1 cellular context compared by ENCODE assay signal in the genomic region with DNA sequence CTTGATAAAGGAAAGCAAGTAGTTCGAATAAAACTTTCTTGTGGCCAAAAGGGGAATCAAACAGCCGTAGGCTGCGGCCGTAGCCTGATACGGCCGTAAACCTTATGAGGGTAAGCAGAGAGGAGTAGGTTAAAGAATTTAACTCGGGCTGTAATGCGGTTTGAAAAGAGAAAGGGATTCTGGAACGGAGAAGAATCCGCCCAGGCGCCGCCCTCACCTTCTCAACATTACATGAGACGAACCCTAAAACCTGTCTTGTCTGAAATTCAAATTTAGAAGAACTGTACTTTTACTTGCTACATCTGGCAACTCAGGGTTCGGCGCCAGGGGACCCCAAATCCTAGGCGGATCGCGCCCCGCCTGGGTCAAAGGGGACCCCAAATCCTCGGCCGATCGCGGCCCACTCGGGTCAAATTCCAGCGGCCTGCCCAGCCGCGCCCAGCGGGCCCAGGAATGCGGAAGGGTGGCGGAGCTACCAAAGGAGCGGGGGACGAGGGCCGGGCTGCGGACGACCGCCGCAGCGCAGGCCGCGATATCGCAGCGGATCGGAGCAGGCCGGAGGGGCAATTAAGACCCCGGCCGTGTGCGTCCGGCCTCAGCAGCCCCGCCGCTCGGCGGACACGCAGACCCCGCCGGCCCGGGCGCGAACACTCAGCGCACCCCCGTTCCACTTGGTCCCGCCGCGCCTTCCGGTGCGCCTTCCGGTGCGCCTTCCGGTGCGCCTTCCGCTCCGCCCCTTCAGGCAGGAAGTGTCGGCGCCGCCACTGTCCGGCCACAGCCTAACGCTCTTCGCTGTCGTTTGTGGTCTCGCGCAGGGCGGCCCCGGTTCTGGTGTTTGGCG.
TF ChIP-seq lines count a peak whose summit lies in the region.

A gene (plus strand): TSS at position 741 of the 841 bp plus-strand sequence. CDS start 10,766 bp downstream, outside the sequence.

TF ChIP-seq in WTC11, 78 proteins besides CTCF, POLR2A, EP300 and RAD21 (continued from another document):
- TF ChIP-seq, protein P1, sequence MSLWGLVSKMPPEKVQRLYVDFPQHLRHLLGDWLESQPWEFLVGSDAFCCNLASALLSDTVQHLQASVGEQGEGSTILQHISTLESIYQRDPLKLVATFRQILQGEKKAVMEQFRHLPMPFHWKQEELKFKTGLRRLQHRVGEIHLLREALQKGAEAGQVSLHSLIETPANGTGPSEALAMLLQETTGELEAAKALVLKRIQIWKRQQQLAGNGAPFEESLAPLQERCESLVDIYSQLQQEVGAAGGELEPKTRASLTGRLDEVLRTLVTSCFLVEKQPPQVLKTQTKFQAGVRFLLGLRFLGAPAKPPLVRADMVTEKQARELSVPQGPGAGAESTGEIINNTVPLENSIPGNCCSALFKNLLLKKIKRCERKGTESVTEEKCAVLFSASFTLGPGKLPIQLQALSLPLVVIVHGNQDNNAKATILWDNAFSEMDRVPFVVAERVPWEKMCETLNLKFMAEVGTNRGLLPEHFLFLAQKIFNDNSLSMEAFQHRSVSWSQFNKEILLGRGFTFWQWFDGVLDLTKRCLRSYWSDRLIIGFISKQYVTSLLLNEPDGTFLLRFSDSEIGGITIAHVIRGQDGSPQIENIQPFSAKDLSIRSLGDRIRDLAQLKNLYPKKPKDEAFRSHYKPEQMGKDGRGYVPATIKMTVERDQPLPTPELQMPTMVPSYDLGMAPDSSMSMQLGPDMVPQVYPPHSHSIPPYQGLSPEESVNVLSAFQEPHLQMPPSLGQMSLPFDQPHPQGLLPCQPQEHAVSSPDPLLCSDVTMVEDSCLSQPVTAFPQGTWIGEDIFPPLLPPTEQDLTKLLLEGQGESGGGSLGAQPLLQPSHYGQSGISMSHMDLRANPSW (CRISPR knock-in tag; conservative IDR thresholded peaks at IDR 0.05; ENCODE audit: low read depth) = no peak
- TF ChIP-seq ZNF263 (CRISPR knock-in tag; IDR thresholded peaks at IDR 0.05; ENCODE audit: low read depth) (no peak), ESRRA (CRISPR knock-in tag; IDR thresholded peaks at IDR 0.05; ENCODE audit: borderline replicate concordance) (no peak), PRRX2 (CRISPR knock-in tag; IDR thresholded peaks at IDR 0.05) (no peak), SMAD4 (CRISPR knock-in tag; IDR thresholded peaks at IDR 0.05) (no peak), ZBTB21 (CRISPR knock-in tag; IDR thresholded peaks at IDR 0.05; ENCODE audit: borderline replicate concordance) (no peak), NFE2L1 (CRISPR knock-in tag; IDR thresholded peaks at IDR 0.05) (no peak), RELA (CRISPR knock-in tag; IDR thresholded peaks at IDR 0.05; ENCODE audit: borderline replicate concordance) (no peak), ZNF317 (CRISPR knock-in tag; IDR thresholded peaks at IDR 0.05; ENCODE audit: borderline replicate concordance, low read depth) (no peak; the same call in 1 of the 2 replicates), NR1H2 (CRISPR knock-in tag; IDR thresholded peaks at IDR 0.05) (no peak), GABPB1 (CRISPR knock-in tag; IDR thresholded peaks at IDR 0.05) (peak; percentile 46; the same call in 1 of the 2 replicates), CREM (CRISPR knock-in tag; IDR thresholded peaks at IDR 0.05) (0 out of 2 replicates have a peak, but pooled peaks have one; percentile 41), ETV6 (CRISPR knock-in tag; IDR thresholded peaks at IDR 0.05) (peak; percentile 76; the same call in 1 of the 2 replicates), FOXJ3 (CRISPR knock-in tag; IDR thresholded peaks at IDR 0.05; ENCODE audit: borderline replicate concordance) (no peak), ZNF121 (CRISPR knock-in tag; IDR thresholded peaks at IDR 0.05) (no peak), CREB1 (CRISPR knock-in tag; IDR thresholded peaks at IDR 0.05) (no peak), CBFB (CRISPR knock-in tag; IDR thresholded peaks at IDR 0.05; ENCODE audit: low read depth) (no peak), MXD4 (CRISPR knock-in tag; IDR thresholded peaks at IDR 0.05; ENCODE audit: borderline replicate concordance) (no peak), RORB (CRISPR knock-in tag; IDR thresholded peaks at IDR 0.05) (no peak), GTF2I (CRISPR knock-in tag; conservative IDR thresholded peaks at IDR 0.05) (no peak), NFYB (CRISPR knock-in tag; conservative IDR thresholded peaks at IDR 0.05; ENCODE audit: low read depth) (no peak), NR2C2 (CRISPR knock-in tag; IDR thresholded peaks at IDR 0.05) (no peak)
- TF ChIP-seq, protein P2, sequence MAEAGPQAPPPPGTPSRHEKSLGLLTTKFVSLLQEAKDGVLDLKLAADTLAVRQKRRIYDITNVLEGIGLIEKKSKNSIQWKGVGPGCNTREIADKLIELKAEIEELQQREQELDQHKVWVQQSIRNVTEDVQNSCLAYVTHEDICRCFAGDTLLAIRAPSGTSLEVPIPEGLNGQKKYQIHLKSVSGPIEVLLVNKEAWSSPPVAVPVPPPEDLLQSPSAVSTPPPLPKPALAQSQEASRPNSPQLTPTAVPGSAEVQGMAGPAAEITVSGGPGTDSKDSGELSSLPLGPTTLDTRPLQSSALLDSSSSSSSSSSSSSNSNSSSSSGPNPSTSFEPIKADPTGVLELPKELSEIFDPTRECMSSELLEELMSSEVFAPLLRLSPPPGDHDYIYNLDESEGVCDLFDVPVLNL (CRISPR knock-in tag; IDR thresholded peaks at IDR 0.05; ENCODE audit: borderline replicate concordance, low read depth) = no peak
- TF ChIP-seq, protein P3, sequence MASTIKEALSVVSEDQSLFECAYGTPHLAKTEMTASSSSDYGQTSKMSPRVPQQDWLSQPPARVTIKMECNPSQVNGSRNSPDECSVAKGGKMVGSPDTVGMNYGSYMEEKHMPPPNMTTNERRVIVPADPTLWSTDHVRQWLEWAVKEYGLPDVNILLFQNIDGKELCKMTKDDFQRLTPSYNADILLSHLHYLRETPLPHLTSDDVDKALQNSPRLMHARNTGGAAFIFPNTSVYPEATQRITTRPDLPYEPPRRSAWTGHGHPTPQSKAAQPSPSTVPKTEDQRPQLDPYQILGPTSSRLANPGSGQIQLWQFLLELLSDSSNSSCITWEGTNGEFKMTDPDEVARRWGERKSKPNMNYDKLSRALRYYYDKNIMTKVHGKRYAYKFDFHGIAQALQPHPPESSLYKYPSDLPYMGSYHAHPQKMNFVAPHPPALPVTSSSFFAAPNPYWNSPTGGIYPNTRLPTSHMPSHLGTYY (CRISPR knock-in tag; IDR thresholded peaks at IDR 0.05) = no peak
- TF ChIP-seq, protein P4, sequence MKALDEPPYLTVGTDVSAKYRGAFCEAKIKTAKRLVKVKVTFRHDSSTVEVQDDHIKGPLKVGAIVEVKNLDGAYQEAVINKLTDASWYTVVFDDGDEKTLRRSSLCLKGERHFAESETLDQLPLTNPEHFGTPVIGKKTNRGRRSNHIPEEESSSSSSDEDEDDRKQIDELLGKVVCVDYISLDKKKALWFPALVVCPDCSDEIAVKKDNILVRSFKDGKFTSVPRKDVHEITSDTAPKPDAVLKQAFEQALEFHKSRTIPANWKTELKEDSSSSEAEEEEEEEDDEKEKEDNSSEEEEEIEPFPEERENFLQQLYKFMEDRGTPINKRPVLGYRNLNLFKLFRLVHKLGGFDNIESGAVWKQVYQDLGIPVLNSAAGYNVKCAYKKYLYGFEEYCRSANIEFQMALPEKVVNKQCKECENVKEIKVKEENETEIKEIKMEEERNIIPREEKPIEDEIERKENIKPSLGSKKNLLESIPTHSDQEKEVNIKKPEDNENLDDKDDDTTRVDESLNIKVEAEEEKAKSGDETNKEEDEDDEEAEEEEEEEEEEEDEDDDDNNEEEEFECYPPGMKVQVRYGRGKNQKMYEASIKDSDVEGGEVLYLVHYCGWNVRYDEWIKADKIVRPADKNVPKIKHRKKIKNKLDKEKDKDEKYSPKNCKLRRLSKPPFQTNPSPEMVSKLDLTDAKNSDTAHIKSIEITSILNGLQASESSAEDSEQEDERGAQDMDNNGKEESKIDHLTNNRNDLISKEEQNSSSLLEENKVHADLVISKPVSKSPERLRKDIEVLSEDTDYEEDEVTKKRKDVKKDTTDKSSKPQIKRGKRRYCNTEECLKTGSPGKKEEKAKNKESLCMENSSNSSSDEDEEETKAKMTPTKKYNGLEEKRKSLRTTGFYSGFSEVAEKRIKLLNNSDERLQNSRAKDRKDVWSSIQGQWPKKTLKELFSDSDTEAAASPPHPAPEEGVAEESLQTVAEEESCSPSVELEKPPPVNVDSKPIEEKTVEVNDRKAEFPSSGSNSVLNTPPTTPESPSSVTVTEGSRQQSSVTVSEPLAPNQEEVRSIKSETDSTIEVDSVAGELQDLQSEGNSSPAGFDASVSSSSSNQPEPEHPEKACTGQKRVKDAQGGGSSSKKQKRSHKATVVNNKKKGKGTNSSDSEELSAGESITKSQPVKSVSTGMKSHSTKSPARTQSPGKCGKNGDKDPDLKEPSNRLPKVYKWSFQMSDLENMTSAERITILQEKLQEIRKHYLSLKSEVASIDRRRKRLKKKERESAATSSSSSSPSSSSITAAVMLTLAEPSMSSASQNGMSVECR (CRISPR knock-in tag; IDR thresholded peaks at IDR 0.05; ENCODE audit: borderline replicate concordance) = no peak
- TF ChIP-seq, protein P5, sequence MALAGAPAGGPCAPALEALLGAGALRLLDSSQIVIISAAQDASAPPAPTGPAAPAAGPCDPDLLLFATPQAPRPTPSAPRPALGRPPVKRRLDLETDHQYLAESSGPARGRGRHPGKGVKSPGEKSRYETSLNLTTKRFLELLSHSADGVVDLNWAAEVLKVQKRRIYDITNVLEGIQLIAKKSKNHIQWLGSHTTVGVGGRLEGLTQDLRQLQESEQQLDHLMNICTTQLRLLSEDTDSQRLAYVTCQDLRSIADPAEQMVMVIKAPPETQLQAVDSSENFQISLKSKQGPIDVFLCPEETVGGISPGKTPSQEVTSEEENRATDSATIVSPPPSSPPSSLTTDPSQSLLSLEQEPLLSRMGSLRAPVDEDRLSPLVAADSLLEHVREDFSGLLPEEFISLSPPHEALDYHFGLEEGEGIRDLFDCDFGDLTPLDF (CRISPR knock-in tag; IDR thresholded peaks at IDR 0.05) = no peak; the same call in 1 of the 2 replicates
- TF ChIP-seq, protein P6, sequence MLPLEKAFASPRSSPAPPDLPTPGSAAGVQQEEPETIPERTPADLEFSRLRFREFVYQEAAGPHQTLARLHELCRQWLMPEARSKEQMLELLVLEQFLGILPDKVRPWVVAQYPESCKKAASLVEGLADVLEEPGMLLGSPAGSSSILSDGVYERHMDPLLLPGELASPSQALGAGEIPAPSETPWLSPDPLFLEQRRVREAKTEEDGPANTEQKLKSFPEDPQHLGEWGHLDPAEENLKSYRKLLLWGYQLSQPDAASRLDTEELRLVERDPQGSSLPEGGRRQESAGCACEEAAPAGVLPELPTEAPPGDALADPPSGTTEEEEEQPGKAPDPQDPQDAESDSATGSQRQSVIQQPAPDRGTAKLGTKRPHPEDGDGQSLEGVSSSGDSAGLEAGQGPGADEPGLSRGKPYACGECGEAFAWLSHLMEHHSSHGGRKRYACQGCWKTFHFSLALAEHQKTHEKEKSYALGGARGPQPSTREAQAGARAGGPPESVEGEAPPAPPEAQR (CRISPR knock-in tag; IDR thresholded peaks at IDR 0.05) = no peak
- TF ChIP-seq, protein P7, sequence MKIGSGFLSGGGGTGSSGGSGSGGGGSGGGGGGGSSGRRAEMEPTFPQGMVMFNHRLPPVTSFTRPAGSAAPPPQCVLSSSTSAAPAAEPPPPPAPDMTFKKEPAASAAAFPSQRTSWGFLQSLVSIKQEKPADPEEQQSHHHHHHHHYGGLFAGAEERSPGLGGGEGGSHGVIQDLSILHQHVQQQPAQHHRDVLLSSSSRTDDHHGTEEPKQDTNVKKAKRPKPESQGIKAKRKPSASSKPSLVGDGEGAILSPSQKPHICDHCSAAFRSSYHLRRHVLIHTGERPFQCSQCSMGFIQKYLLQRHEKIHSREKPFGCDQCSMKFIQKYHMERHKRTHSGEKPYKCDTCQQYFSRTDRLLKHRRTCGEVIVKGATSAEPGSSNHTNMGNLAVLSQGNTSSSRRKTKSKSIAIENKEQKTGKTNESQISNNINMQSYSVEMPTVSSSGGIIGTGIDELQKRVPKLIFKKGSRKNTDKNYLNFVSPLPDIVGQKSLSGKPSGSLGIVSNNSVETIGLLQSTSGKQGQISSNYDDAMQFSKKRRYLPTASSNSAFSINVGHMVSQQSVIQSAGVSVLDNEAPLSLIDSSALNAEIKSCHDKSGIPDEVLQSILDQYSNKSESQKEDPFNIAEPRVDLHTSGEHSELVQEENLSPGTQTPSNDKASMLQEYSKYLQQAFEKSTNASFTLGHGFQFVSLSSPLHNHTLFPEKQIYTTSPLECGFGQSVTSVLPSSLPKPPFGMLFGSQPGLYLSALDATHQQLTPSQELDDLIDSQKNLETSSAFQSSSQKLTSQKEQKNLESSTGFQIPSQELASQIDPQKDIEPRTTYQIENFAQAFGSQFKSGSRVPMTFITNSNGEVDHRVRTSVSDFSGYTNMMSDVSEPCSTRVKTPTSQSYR (CRISPR knock-in tag; IDR thresholded peaks at IDR 0.05) = no peak
- TF ChIP-seq, protein P8, sequence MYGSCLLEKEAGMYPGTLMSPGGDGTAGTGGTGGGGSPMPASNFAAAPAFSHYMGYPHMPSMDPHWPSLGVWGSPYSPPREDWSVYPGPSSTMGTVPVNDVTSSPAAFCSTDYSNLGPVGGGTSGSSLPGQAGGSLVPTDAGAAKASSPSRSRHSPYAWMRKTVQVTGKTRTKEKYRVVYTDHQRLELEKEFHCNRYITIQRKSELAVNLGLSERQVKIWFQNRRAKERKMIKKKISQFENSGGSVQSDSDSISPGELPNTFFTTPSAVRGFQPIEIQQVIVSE (CRISPR knock-in tag; IDR thresholded peaks at IDR 0.05; ENCODE audit: borderline replicate concordance) = no peak
- TF ChIP-seq, protein P9, sequence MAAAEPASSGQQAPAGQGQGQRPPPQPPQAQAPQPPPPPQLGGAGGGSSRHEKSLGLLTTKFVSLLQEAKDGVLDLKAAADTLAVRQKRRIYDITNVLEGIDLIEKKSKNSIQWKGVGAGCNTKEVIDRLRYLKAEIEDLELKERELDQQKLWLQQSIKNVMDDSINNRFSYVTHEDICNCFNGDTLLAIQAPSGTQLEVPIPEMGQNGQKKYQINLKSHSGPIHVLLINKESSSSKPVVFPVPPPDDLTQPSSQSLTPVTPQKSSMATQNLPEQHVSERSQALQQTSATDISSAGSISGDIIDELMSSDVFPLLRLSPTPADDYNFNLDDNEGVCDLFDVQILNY (CRISPR knock-in tag; IDR thresholded peaks at IDR 0.05) = peak; percentile 67
- TF ChIP-seq, protein P10, sequence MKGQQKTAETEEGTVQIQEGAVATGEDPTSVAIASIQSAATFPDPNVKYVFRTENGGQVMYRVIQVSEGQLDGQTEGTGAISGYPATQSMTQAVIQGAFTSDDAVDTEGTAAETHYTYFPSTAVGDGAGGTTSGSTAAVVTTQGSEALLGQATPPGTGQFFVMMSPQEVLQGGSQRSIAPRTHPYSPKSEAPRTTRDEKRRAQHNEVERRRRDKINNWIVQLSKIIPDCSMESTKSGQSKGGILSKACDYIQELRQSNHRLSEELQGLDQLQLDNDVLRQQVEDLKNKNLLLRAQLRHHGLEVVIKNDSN (CRISPR knock-in tag; IDR thresholded peaks at IDR 0.05) = peak; percentile 16; the same call in 1 of the 2 replicates
- TF ChIP-seq, protein P11, sequence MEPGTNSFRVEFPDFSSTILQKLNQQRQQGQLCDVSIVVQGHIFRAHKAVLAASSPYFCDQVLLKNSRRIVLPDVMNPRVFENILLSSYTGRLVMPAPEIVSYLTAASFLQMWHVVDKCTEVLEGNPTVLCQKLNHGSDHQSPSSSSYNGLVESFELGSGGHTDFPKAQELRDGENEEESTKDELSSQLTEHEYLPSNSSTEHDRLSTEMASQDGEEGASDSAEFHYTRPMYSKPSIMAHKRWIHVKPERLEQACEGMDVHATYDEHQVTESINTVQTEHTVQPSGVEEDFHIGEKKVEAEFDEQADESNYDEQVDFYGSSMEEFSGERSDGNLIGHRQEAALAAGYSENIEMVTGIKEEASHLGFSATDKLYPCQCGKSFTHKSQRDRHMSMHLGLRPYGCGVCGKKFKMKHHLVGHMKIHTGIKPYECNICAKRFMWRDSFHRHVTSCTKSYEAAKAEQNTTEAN (CRISPR knock-in tag; IDR thresholded peaks at IDR 0.05) = no peak; the same call in 1 of the 2 replicates
